In genomic region chr15:96402403-96402802, GRCh38 we compare ENCODE assay signal across 26 cellular contexts.
"Had no signal": no experiment of that assay in that cellular context is flagged by ENCODE, and none has a peak within 500 bp of the region (broad histone marks: within the 10 kb centered on the region; RNA-seq: fewer than 3 reads in every experiment).

No MANE protein-coding gene starts in this region.

- FAIRE-seq: bronchial epithelial cell had no signal

- DNase-seq: activated CD4-positive, alpha-beta memory T cell treated with anti-CD3 and anti-CD28 coated beads, Interleukin-2, amount 10 ng/mL, durations not matched to agents 7 days and 5 days; activated CD4-positive, alpha-beta T cell treated with anti-CD3 and anti-CD28 coated beads for 1 hour; activated CD4-positive, alpha-beta T cell treated with anti-CD3 and anti-CD28 coated beads for 48 hours; activated CD4-positive, CD25-positive, alpha-beta regulatory T cell; activated CD8-positive, alpha-beta memory T cell treated with anti-CD3 and anti-CD28 coated beads for 24 hours; activated CD8-positive, alpha-beta memory T cell treated with anti-CD3 and anti-CD28 coated beads, Interleukin-2, amount 10 ng/mL, durations not matched to agents 7 days and 5 days; activated CD8-positive, alpha-beta memory T cell treated with anti-CD3 and anti-CD28 coated beads, Interleukin-2, amount 50 U/mL, for 48 hours; activated effector memory CD4-positive, alpha-beta T cell treated with Interleukin-2 at 50 U/mL for 16 hours; activated naive CD4-positive, alpha-beta T cell treated with anti-CD3 and anti-CD28 coated beads, Interleukin-2, amount 10 ng/mL, durations not matched to agents 7 days and 5 days; activated naive CD8-positive, alpha-beta T cell treated with anti-CD3 and anti-CD28 coated beads, Interleukin-2, amount 50 U/mL, for 24 hours; activated T-cell treated with anti-CD3 and anti-CD28 coated beads, Interleukin-2, amount 50 U/mL, for 48 hours; anterior cingulate cortex; caudate nucleus; cerebellar nuclear complex; Karpas-422; KBM-7; NCI-H1105; NCI-H1436 treated with DMSO at 0.1 percent for 48 hours; NCI-H1694 treated with DMSO at 0.1 percent for 48 hours; NCI-H2029; NCI-H345; NCI-H774; SHP77; T1000; WERI-Rb-1 had no signal
